1 cellular context compared by ENCODE assay signal in the genomic region with DNA sequence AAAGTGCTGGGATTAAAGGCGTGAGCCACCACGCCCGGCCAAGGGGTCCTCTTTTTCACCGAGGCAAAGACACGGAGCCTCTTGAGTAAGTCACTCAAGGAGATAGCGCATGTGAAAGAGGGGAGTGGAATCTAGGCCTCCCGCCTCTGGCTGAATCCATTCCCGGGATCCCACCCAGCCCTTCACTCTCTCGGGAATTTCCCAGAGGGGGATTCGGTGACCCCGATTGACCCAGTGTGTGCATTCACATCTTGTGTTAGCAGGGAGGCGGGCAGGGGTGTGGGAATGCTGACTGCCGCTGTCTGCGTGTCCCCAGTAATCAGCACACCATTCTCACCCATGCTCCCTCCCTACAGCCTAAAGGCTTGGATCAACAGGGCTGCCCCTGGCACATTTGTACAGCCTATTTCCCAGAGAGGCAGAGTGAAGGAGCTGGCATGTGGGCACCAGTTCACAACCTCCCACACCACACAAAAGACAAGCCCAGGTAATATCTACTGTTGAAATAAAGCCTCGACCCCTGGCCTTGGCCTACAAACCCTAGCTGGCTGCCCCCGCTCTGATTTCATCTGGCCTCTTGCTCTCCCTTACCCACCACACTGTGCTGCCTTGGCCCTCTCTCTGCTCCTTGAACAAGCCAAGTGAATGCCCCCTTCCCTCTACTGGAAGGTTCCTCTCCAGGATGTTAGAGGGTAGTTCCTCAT.
TF ChIP-seq lines count a peak whose summit lies in the region.

No MANE protein-coding gene starts in this region.

TF ChIP-seq in HepG2, 621 proteins besides CTCF, POLR2A, EP300 and RAD21:
- TF ChIP-seq, protein P1, sequence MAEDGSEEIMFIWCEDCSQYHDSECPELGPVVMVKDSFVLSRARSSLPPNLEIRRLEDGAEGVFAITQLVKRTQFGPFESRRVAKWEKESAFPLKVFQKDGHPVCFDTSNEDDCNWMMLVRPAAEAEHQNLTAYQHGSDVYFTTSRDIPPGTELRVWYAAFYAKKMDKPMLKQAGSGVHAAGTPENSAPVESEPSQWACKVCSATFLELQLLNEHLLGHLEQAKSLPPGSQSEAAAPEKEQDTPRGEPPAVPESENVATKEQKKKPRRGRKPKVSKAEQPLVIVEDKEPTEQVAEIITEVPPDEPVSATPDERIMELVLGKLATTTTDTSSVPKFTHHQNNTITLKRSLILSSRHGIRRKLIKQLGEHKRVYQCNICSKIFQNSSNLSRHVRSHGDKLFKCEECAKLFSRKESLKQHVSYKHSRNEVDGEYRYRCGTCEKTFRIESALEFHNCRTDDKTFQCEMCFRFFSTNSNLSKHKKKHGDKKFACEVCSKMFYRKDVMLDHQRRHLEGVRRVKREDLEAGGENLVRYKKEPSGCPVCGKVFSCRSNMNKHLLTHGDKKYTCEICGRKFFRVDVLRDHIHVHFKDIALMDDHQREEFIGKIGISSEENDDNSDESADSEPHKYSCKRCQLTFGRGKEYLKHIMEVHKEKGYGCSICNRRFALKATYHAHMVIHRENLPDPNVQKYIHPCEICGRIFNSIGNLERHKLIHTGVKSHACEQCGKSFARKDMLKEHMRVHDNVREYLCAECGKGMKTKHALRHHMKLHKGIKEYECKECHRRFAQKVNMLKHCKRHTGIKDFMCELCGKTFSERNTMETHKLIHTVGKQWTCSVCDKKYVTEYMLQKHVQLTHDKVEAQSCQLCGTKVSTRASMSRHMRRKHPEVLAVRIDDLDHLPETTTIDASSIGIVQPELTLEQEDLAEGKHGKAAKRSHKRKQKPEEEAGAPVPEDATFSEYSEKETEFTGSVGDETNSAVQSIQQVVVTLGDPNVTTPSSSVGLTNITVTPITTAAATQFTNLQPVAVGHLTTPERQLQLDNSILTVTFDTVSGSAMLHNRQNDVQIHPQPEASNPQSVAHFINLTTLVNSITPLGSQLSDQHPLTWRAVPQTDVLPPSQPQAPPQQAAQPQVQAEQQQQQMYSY (CRISPR knock-in tag; IDR thresholded peaks at IDR 0.05): peak; percentile 51; the same call in 1 of the 2 replicates
- TF ChIP-seq KDM1A (CRISPR knock-in tag; IDR thresholded peaks at IDR 0.05): no peak
